Comparison of ENCODE assay signal across 17 cellular contexts in the genomic region with DNA sequence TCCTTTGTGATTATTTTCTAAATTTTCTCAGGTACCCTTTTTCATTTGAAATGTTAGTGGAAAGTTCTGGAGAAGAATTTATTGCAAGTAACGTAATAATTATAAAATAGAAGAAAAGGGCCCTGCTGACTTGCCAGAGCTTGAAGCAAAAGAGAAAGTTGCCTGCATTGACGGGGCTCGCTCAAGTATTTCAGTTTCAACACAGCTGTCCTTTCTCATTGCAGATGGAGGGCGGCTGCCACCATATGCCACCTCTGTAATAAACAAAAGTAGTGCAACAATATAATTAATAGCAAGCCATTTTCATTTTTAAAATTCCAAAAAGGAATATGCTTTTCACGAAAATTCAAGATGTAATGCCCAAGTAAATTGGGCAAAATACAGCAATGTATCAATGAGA.
"Had no signal": no experiment of that assay in that cellular context is flagged by ENCODE, and none has a peak within 500 bp of the region (broad histone marks: within the 10 kb centered on the region; RNA-seq: fewer than 3 reads in every experiment).

No MANE protein-coding gene starts in this region.

- H3K27ac Mint-ChIP-seq: activated CD4-positive, alpha-beta memory T cell treated with anti-CD3 and anti-CD28 coated beads for 36 hours; activated naive CD8-positive, alpha-beta T cell; endodermal cell had no signal

- H3K4me1 ChIP-seq: pancreas, stomach, uterus had no signal

- ATAC-seq: left lobe of liver, pancreas had no signal

- H3K36me3 Mint-ChIP-seq: activated CD4-positive, alpha-beta memory T cell treated with anti-CD3 and anti-CD28 coated beads for 36 hours; activated naive CD8-positive, alpha-beta T cell had no signal

- DNase-seq: activated CD4-positive, alpha-beta memory T cell treated with anti-CD3 and anti-CD28 coated beads for 36 hours; activated CD4-positive, alpha-beta T cell treated with anti-CD3 and anti-CD28 coated beads for 1 hour; activated gamma-delta T cell; activated T-cell treated with anti-CD3 and anti-CD28 coated beads, Interleukin-2, amount 50 U/mL, for 48 hours; cerebellar nuclear complex; dermis blood vessel endothelial cell; endodermal cell; erythroblast; mesenchymal stem cell; pancreas; retina; small intestine; stomach; T-helper 9 cell; uterus had no signal

- H3K27me3 ChIP-seq: pancreas, stomach, uterus had no signal

- H3K27me3 Mint-ChIP-seq: activated CD4-positive, alpha-beta memory T cell treated with anti-CD3 and anti-CD28 coated beads for 36 hours; activated naive CD8-positive, alpha-beta T cell had no signal

- H3K4me3 ChIP-seq: pancreas, stomach, uterus had no signal

- H3K36me3 ChIP-seq: pancreas, stomach, uterus had no signal

- H3K4me3 Mint-ChIP-seq: activated CD4-positive, alpha-beta memory T cell treated with anti-CD3 and anti-CD28 coated beads for 36 hours; activated naive CD8-positive, alpha-beta T cell; endodermal cell had no signal

- H3K9me3 ChIP-seq: pancreas, uterus had no signal

- H3K9me3 Mint-ChIP-seq: endodermal cell had no signal

- H3K27ac ChIP-seq: pancreas, stomach, uterus had no signal
